ENCODE assay signal across 7 cellular contexts in the genomic region with DNA sequence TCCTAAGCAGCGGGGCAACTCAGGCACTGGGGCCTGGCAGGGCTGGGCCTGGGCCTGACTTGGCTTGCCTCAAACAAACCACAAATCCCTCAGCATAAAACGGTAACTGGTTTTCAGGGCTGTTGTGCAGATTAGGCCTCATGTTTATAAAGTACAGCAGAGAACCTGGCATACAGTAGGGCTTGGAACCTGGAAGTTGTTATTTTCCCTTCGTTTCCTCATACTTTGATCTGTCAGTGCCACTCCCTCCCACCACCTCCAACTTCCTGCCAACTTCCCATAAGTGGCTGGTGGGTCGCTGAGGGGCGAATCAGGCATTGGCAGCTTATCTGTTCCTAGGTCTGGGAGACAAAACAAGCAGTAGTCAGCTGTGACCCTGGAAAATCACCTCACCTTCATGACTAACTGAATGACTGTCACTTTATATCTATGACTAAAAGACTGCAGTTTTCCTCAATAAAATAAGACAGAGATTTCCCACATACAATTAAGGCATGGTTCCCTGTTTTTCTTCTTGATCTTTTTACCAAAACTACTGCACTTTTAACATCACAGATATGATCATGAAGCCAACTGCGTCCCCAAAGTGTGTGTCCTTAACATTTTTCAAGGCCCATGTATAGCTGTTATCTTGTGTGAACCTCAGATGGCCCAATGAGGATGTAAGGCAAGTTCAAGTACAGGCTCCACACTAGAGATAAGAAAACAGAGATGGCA.
DNase-seq lines count a peak whose midpoint lies in the region; ATAC-seq and TF ChIP-seq lines count a peak whose summit lies in the region.
"Not testable (repeated sequence)": the region's sequence is repeated elsewhere in the genome, so short reads cannot be mapped to it uniquely, and the experiment has no call there.

No MANE protein-coding gene starts in this region.

- H3K4me1 Mint-ChIP-seq in activated naive CD8-positive, alpha-beta T cell treated with anti-CD3 and anti-CD28 coated beads, Interleukin-2, amount 10 ng/mL, durations not matched to agents 7 days and 5 days: peaks cover 11% of the 10 kb centered on the region
- H3K4me1 Mint-ChIP-seq in endothelial cell (ENCODE audit: unreplicated experiment): peaks cover 19% of the 10 kb centered on the region

- not testable (repeated sequence) for H3K4me2 ChIP-seq in PC-9

- intact Hi-C loops in PC-9 (cut with micrococcal nuclease; ENCODE audit: unreplicated experiment); left colon (cut with DNase I, micrococcal nuclease): not testable (repeated sequence)

- not testable (repeated sequence) for H3K36me3 ChIP-seq in PC-9 (ENCODE audit: low read depth)

- CTCF ChIA-PET in PC-9 (lab: Charles Lee): not testable (repeated sequence)

- H3K9me3 Mint-ChIP-seq in activated naive CD8-positive, alpha-beta T cell treated with anti-CD3 and anti-CD28 coated beads, Interleukin-2, amount 10 ng/mL, durations not matched to agents 7 days and 5 days; endothelial cell (ENCODE audit: unreplicated experiment): not testable (repeated sequence)

- BruUV-seq in PC-9 (replicated peaks; lab: Mats Ljungman, UMichigan): not testable (repeated sequence)

- H2AFZ ChIP-seq in PC-9: not testable (repeated sequence)

- H3K9me3 ChIP-seq in PC-9 (ENCODE audit: insufficient read depth, low read depth): not testable (repeated sequence)

- peak; percentile 39 for DNase-seq in GDM1 (lab: John Stamatoyannopoulos, UW)
- peak; percentile 69 to 70 for DNase-seq in PC-9
- peak; percentile 19 for DNase-seq in activated CD4-positive, alpha-beta T cell treated with anti-CD3 and anti-CD28 coated beads for 48 hours
- not testable (repeated sequence) for DNase-seq in activated naive CD8-positive, alpha-beta T cell treated with anti-CD3 and anti-CD28 coated beads, Interleukin-2, amount 10 ng/mL, durations not matched to agents 7 days and 5 days; endothelial cell (ENCODE audit: low spot score)
- peak; percentile 53 to 79 for DNase-seq in left colon
- DNase-seq in renal cortical epithelial cell (ENCODE audit: low read depth): peak; percentile 41

- not testable (repeated sequence) for H4K20me1 ChIP-seq in PC-9 (ENCODE audit: insufficient read depth)

- H3K27ac ChIP-seq in PC-9: peak overlapping the region; percentile 49

- not testable (repeated sequence) for H3F3A ChIP-seq in PC-9 (ENCODE audit: insufficient read depth, low read depth)

- H3K27me3 Mint-ChIP-seq in activated naive CD8-positive, alpha-beta T cell treated with anti-CD3 and anti-CD28 coated beads, Interleukin-2, amount 10 ng/mL, durations not matched to agents 7 days and 5 days; endothelial cell (ENCODE audit: unreplicated experiment): not testable (repeated sequence)

- H3K4me3 Mint-ChIP-seq in activated naive CD8-positive, alpha-beta T cell treated with anti-CD3 and anti-CD28 coated beads, Interleukin-2, amount 10 ng/mL, durations not matched to agents 7 days and 5 days: peak overlapping the region; percentile 5
- H3K4me3 Mint-ChIP-seq in endothelial cell (ENCODE audit: unreplicated experiment): not testable (repeated sequence)

- H3K4me1 ChIP-seq in PC-9 (replicated peaks; ENCODE audit: insufficient read depth): not testable (repeated sequence)

- not testable (repeated sequence) for TF ChIP-seq CTCF in PC-9 (conservative IDR thresholded peaks at IDR 0.05); endothelial cell (IDR thresholded peaks at IDR 0.05; ENCODE audit: unreplicated experiment)

- H3K36me3 Mint-ChIP-seq in activated naive CD8-positive, alpha-beta T cell treated with anti-CD3 and anti-CD28 coated beads, Interleukin-2, amount 10 ng/mL, durations not matched to agents 7 days and 5 days; endothelial cell (ENCODE audit: low read depth, unreplicated experiment): not testable (repeated sequence)

- not testable (repeated sequence) for H3K27me3 ChIP-seq in PC-9 (ENCODE audit: insufficient read depth, low read depth)

- not testable (repeated sequence) for H3K9me2 ChIP-seq in PC-9 (ENCODE audit: insufficient read depth)

- H3K79me2 ChIP-seq in PC-9 (ENCODE audit: low read depth): not testable (repeated sequence)

- peak overlapping the region; percentile 71 for H3K27ac Mint-ChIP-seq in activated naive CD8-positive, alpha-beta T cell treated with anti-CD3 and anti-CD28 coated beads, Interleukin-2, amount 10 ng/mL, durations not matched to agents 7 days and 5 days
- peak overlapping the region; percentile 93 for H3K27ac Mint-ChIP-seq in endothelial cell (ENCODE audit: unreplicated experiment)

- peak; percentile 22 for ATAC-seq in activated naive CD8-positive, alpha-beta T cell treated with anti-CD3 and anti-CD28 coated beads, Interleukin-2, amount 10 ng/mL, durations not matched to agents 7 days and 5 days (ENCODE audit: low read depth)
- peak; percentile 80 for ATAC-seq in left colon

- not testable (repeated sequence) for H3K4me3 ChIP-seq in PC-9

- POLR2A ChIA-PET in PC-9 (lab: Charles Lee; ENCODE audit: unreplicated experiment); activated naive CD8-positive, alpha-beta T cell treated with anti-CD3 and anti-CD28 coated beads, Interleukin-2, amount 10 ng/mL, durations not matched to agents 7 days and 5 days (lab: Charles Lee): not testable (repeated sequence)
